20 cellular contexts compared by ENCODE assay signal in genomic region chr11:44751066-44751465, GRCh38. TPM values are rescaled to one million over a fixed set of nuclear protein-coding genes. Genes with fewer than 3 reads are reported as not detected.
DNase-seq lines count a peak whose midpoint lies in the region; ATAC-seq, FAIRE-seq and TF ChIP-seq lines count a peak whose summit lies in the region.
"Had no signal": no experiment of that assay in that cellular context is flagged by ENCODE, and none has a peak within 500 bp of the region (broad histone marks: within the 10 kb centered on the region; RNA-seq: fewer than 3 reads in every experiment).

No MANE protein-coding gene starts in this region.

- no peaks in the 10 kb centered on the region for H3K27me3 ChIP-seq in adrenal gland
- no peaks in the 10 kb centered on the region for H3K27me3 ChIP-seq in right atrium auricular region
- no peaks in the 10 kb centered on the region for H3K27me3 ChIP-seq in stomach smooth muscle (ENCODE audit: control insufficient read depth in 1 of 2, insufficient read depth in 2 of 2, low read length in 2 of 2)

- H3K4me1 ChIP-seq in adrenal gland (replicated peaks in 1 of 2): peaks cover 23 to 56% of the 10 kb centered on the region in 2 donors
- peaks cover 0 to 65% of the 10 kb centered on the region in 2 donors for H3K4me1 ChIP-seq in right atrium auricular region
- H3K4me1 ChIP-seq in stomach smooth muscle (ENCODE audit: control insufficient read depth, insufficient read depth, low read length): peaks cover 77% of the 10 kb centered on the region

- no peaks in the 10 kb centered on the region for H3K36me3 ChIP-seq in adrenal gland (replicated peaks in 1 of 2)
- no peaks in the 10 kb centered on the region for H3K36me3 ChIP-seq in right atrium auricular region
- no peaks in the 10 kb centered on the region for H3K36me3 ChIP-seq in stomach smooth muscle (ENCODE audit: control insufficient read depth in 2 of 2, insufficient read depth in 2 of 2, low read length in 2 of 2)

- in situ Hi-C loops in G401 (cut with HindIII; ENCODE audit: low sequenced_read_pairs): no loop called here

- 39 to 69% (median 45%) methylated on average over 4 of the region's 4 CpGs for WGBS in adrenal gland, 4 donors

- no peak overlapping the region for H3K9ac ChIP-seq in stomach smooth muscle (ENCODE audit: low read length in 2 of 2)

- H3K27ac ChIP-seq in adrenal gland (peak overlapping the region; percentile 57 to 87 (median 76)), right atrium auricular region (peak overlapping the region; percentile 9 to 19), stomach smooth muscle (ENCODE audit: low read length) (peak overlapping the region; percentile 94)
- H3K27ac ChIP-seq: HL-60 had no signal

- no peak overlapping the region for H3K4me3 ChIP-seq in adrenal gland
- no peak overlapping the region for H3K4me3 ChIP-seq in right atrium auricular region
- H3K4me3 ChIP-seq in stomach smooth muscle (ENCODE audit: low read length in 2 of 2): no peak overlapping the region
- H3K4me3 ChIP-seq: GM23338 had no signal

- no peak for ATAC-seq in GM21381 (IDR thresholded peaks at IDR 0.05; ENCODE audit: unreplicated experiment)
- ATAC-seq: GM23338, PC-3 had no signal

- intact Hi-C loops in adrenal gland (cut with DNase I): no loop called here

- FAIRE-seq in urothelium cell line (lab: Jason Lieb, UNC): no peak
- FAIRE-seq: G401.6, GM12891, GM19239 had no signal

- H3K9me3 ChIP-seq in adrenal gland (replicated peaks in 1 of 3) (no peaks in the 10 kb centered on the region), right atrium auricular region (no peaks in the 10 kb centered on the region), stomach smooth muscle (ENCODE audit: control insufficient read depth in 2 of 2, low read length in 2 of 2) (no peaks in the 10 kb centered on the region)

- TF ChIP-seq POLR2A in adrenal gland (IDR thresholded peaks at IDR 0.05): no peak

- TF ChIP-seq CTCF in adrenal gland (IDR thresholded peaks at IDR 0.05) (no peak), right atrium auricular region (IDR thresholded peaks at IDR 0.05) (no peak)

- DNase-seq in G401 (ENCODE audit: low spot score) (peak; percentile 83), adrenal gland (peak in 5 of 7 donors; percentile 55 to 71 (median 62)), right atrium auricular region (ENCODE audit: low spot score) (peak; percentile 58), urothelium cell line (ENCODE audit: low spot score) (no peak)
- DNase-seq in effector CD4-positive, alpha-beta T cell: no peak
- DNase-seq: AML-193; CD4-positive, alpha-beta T cell; DMS79; KBM-7; NCI-H1092; NCI-H226; NCI-H69; PC-3 had no signal

RNA-seq across cellular contexts. Expression of gene TSPAN18, which starts 24.3 kb away (rescaled TPM):
- total RNA-seq in G401 (2014; rRNA removed; shearing (Covaris generic)): 11.6 and 13.3 TPM in 2 replicates
- 100 to 1,000 TPM in 4 of 8 donors, 10 to 100 TPM in 4; 37.4 to 168 (median 78.8) TPM for total RNA-seq in adrenal gland
- 100 to 1,000 TPM in 1 of 3 donors, 10 to 100 TPM in 2; 24.5 to 130 (median 33.3) TPM for polyA plus RNA-seq in adrenal gland
- 10 to 100 TPM; 76.3 to 79.3 TPM for total RNA-seq in right atrium auricular region
- total RNA-seq: PC-3 had no signal

Comparison
In these comparisons a context has a peak if more than half of its experiments do, and no peak if none do; other contexts are left out.
1. DNase-seq: peak in G401 (single experiment), adrenal gland (5 of 7) and right atrium auricular region (single experiment); none in effector CD4-positive, alpha-beta T cell (single experiment) and urothelium cell line (single experiment).
2. H3K27ac ChIP-seq: peak in every context shown above with its lines; median percentile 94 in stomach smooth muscle; 76 in adrenal gland; 14 in right atrium auricular region.